24 cellular contexts compared by ENCODE assay signal in the genomic region with DNA sequence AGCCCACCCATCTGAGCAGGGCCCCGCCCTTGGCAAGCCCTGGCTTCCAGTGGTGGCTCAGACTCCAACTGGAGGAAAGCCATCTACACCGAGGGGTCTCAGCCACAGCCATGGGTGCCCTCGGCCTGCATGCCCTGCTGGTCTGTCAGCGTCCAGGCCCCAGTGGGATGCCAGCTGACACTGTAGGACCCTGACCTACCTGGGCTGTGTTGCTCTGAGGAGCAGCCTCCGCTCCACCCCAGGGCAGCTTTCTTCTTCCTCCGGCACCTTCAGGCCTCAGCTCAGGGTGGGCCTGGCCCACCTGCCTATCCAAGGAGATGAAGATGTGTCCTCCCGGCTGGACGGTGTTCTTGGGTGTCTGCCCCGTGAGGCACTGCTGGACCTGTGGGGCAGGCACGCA. TPM values are rescaled to one million over a fixed set of nuclear protein-coding genes. Genes with fewer than 3 reads are reported as not detected.
"Had no signal": no experiment of that assay in that cellular context is flagged by ENCODE, and none has a peak within 500 bp of the region (broad histone marks: within the 10 kb centered on the region; RNA-seq: fewer than 3 reads in every experiment).

No MANE protein-coding gene starts in this region.

- H3K9me2 ChIP-seq: SK-N-SH had no signal

- H3K9me3 ChIP-seq: esophagus muscularis mucosa, heart right ventricle, neutrophil, right lobe of liver, SK-N-SH, tibial artery, uterus had no signal

- ATAC-seq: heart right ventricle; naive thymus-derived CD8-positive, alpha-beta T cell; right lobe of liver; T-cell had no signal

- H2AFZ ChIP-seq: parathyroid adenoma had no signal

- DNase-seq: activated CD4-positive, alpha-beta T cell treated with anti-CD3 and anti-CD28 coated beads for 48 hours; activated CD4-positive, CD25-positive, alpha-beta regulatory T cell; activated CD8-positive, alpha-beta memory T cell treated with anti-CD3 and anti-CD28 coated beads for 24 hours; activated CD8-positive, alpha-beta memory T cell treated with anti-CD3 and anti-CD28 coated beads, Interleukin-2, amount 50 U/mL, for 48 hours; activated gamma-delta T cell treated with Interleukin-2 at 50 U/mL for 16 hours; amygdala; brain microvascular endothelial cell; effector CD8-positive, alpha-beta T cell; heart right ventricle; mesendoderm; right lobe of liver; SK-N-SH; small intestine; stimulated activated CD4-positive, alpha-beta T cell treated with anti-CD3 and anti-CD28 coated beads, Interleukin-4, amount 100 ng/mL, for 1 hour; T-cell; T1000; tibial artery; uterus had no signal

- H3K36me3 Mint-ChIP-seq: activated naive CD8-positive, alpha-beta T cell; naive thymus-derived CD8-positive, alpha-beta T cell; T-cell had no signal

- H3K27ac ChIP-seq: brain microvascular endothelial cell, esophagus muscularis mucosa, heart right ventricle, neutrophil, parathyroid adenoma, right lobe of liver, tibial artery, uterus had no signal

- H3K4me1 ChIP-seq: parathyroid adenoma, right lobe of liver, uterus had no signal

- H3K4me3 Mint-ChIP-seq: activated naive CD8-positive, alpha-beta T cell; naive thymus-derived CD8-positive, alpha-beta T cell; T-cell had no signal

- H3K36me3 ChIP-seq: brain microvascular endothelial cell, esophagus muscularis mucosa, heart right ventricle, neutrophil, right lobe of liver, tibial artery, uterus had no signal

- H3K9ac ChIP-seq: parathyroid adenoma, SK-N-SH had no signal

- H3K27me3 ChIP-seq: brain microvascular endothelial cell, right lobe of liver, tibial artery, uterus had no signal

- H3K9me3 Mint-ChIP-seq: naive thymus-derived CD8-positive, alpha-beta T cell; T-cell had no signal

- H3K27ac Mint-ChIP-seq: activated naive CD8-positive, alpha-beta T cell; T-cell had no signal

- H3K27me3 Mint-ChIP-seq: activated naive CD8-positive, alpha-beta T cell had no signal

- H3K4me2 ChIP-seq: SK-N-SH had no signal

- H3K4me3 ChIP-seq: esophagus muscularis mucosa, heart right ventricle, right lobe of liver, tibial artery, uterus had no signal

- H3K79me2 ChIP-seq: parathyroid adenoma had no signal

RNA-seq across cellular contexts. Expression of gene ARHGEF4, which starts 13.9 kb away (rescaled TPM):
- total RNA-seq: endothelial cell of umbilical vein had no signal
